In the genomic region with DNA sequence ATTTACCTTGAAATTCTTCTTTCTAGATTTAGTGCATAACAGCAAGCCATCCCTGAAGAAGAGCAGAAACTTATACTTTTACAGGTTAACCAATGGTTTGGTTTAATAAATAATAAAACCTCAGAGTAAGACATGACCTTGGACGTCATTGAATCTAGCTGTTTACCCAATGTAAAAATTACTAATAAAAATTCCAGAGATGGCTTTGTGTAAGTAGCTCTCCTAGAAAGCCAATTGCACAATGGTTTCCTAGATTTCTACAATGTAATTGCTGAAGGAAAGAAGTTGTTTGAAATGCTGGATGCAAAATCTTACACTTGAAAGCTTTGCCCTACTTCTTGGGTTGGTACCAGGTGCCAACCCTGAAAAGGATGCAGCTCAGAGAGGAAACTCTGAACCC, we compare ENCODE assay signal across 27 cellular contexts. TPM values are rescaled to one million over a fixed set of nuclear protein-coding genes. Genes with fewer than 3 reads are reported as not detected.
DNase-seq lines count a peak whose midpoint lies in the region; ATAC-seq and TF ChIP-seq lines count a peak whose summit lies in the region.
"Had no signal": no experiment of that assay in that cellular context is flagged by ENCODE, and none has a peak within 500 bp of the region (broad histone marks: within the 10 kb centered on the region; RNA-seq: fewer than 3 reads in every experiment).

No MANE protein-coding gene starts in this region.

- H3K9ac ChIP-seq in GM23248 = no peak overlapping the region
- H3K9ac ChIP-seq in mammary epithelial cell (ENCODE audit: insufficient read depth, low read length) = no peak overlapping the region
- H3K9ac ChIP-seq: BLaER1 had no signal

- H3F3A ChIP-seq in GM23248 (ENCODE audit: insufficient read depth) = peaks cover 9% of the 10 kb centered on the region

- peak overlapping the region; percentile 38 for H3K4me2 ChIP-seq in GM23248 (ENCODE audit: unreplicated experiment)
- peak overlapping the region; percentile 72 for H3K4me2 ChIP-seq in mammary epithelial cell (ENCODE audit: insufficient read depth, low read depth, low read length)
- H3K4me2 ChIP-seq: BLaER1, smooth muscle cell had no signal

- no peak overlapping the region for H2AFZ ChIP-seq in GM23248
- H2AFZ ChIP-seq in mammary epithelial cell (ENCODE audit: low read depth, low read length) = peak overlapping the region; percentile 34

- WGBS in GM23248 (ENCODE audit: low coverage in 1 of 2, low lambda C conversion rate in 2 of 2, missing lambda C conversion rate in 2 of 2), 2 experiments = 11 to 17% methylated on average over 1 of the region's 1 CpG
- WGBS in mammary epithelial cell (ENCODE audit: low coverage, missing lambda C conversion rate) = 28% methylated on average over 1 of the region's 1 CpG
- WGBS in upper lobe of left lung, 2 donors = 50 to 71% methylated on average over 1 of the region's 1 CpG

- H3K4me1 ChIP-seq in GM23248 (ENCODE audit: insufficient read depth) = peaks cover 45% of the 10 kb centered on the region
- H3K4me1 ChIP-seq in mammary epithelial cell (ENCODE audit: insufficient read depth, low read length) = peaks cover 37% of the 10 kb centered on the region
- peaks cover 0 to 6% (median 1%) of the 10 kb centered on the region in 4 donors for H3K4me1 ChIP-seq in upper lobe of left lung
- H3K4me1 ChIP-seq: adrenal gland, Caco-2, SJSA1 had no signal

- CTCF ChIA-PET in mammary epithelial cell (lab: Charles Lee; ENCODE audit: low non-redundant PET) = no interaction called here

- H3K79me2 ChIP-seq in GM23248 (ENCODE audit: insufficient read depth) (no peaks in the 10 kb centered on the region), mammary epithelial cell (ENCODE audit: insufficient read depth, low read length) (peaks cover 44% of the 10 kb centered on the region)

- no peaks in the 10 kb centered on the region for H3K9me3 ChIP-seq in GM23248 (ENCODE audit: low read depth)
- no peaks in the 10 kb centered on the region for H3K9me3 ChIP-seq in mammary epithelial cell (replicated peaks; ENCODE audit: insufficient read depth, low read length)
- no peaks in the 10 kb centered on the region for H3K9me3 ChIP-seq in upper lobe of left lung
- H3K9me3 ChIP-seq: adrenal gland, Caco-2, Peyer's patch, SJSA1, transverse colon had no signal

- H3K27me3 ChIP-seq in GM23248 (replicated peaks; ENCODE audit: insufficient read depth) (no peaks in the 10 kb centered on the region), mammary epithelial cell (ENCODE audit: insufficient read depth, low read length) (no peaks in the 10 kb centered on the region), upper lobe of left lung (no peaks in the 10 kb centered on the region)
- H3K27me3 ChIP-seq: adrenal gland, BLaER1, cardiac muscle cell, MG63, Peyer's patch, SJSA1, transverse colon had no signal

- no peaks in the 10 kb centered on the region for H3K9me2 ChIP-seq in GM23248 (ENCODE audit: insufficient read depth)

- dilution Hi-C loops in mammary epithelial cell (cut with HindIII; ENCODE audit: low sequenced_read_pairs) = no loop called here

- DNase-seq in GM23248 (peak; percentile 67), mammary epithelial cell (no peak), fibroblast of the aortic adventitia (ENCODE audit: low read depth) (peak; percentile 61), midbrain (lab: John Stamatoyannopoulos, UW) (no peak), upper lobe of left lung (no peak), T-helper 1 cell (no peak)
- DNase-seq: activated CD4-positive, alpha-beta T cell treated with anti-CD3 and anti-CD28 coated beads, Interleukin-2, amount 50 U/mL, for 4 hours; activated gamma-delta T cell; adrenal gland; Caco-2; dermis blood vessel endothelial cell; erythroblast; head of caudate nucleus; left ventricle myocardium inferior; MG63; NCI-H1694; NCI-H226; Peyer's patch; stimulated activated CD4-positive, alpha-beta T cell treated with anti-CD3 and anti-CD28 coated beads, Interleukin-4, amount 100 ng/mL, for 24 hours; T-helper 2 cell; transverse colon had no signal

- no peak for TF ChIP-seq EP300 in upper lobe of left lung (IDR thresholded peaks at IDR 0.05)

- H4K20me1 ChIP-seq in GM23248 (ENCODE audit: insufficient read depth) (no peaks in the 10 kb centered on the region), mammary epithelial cell (ENCODE audit: insufficient read depth, low read length) (no peaks in the 10 kb centered on the region)
- H4K20me1 ChIP-seq: BLaER1 had no signal

- TF ChIP-seq POLR2A in upper lobe of left lung (IDR thresholded peaks at IDR 0.05) = no peak

- TF ChIP-seq CTCF in mammary epithelial cell (conservative IDR thresholded peaks at IDR 0.05 in 1 of 2, IDR thresholded peaks at IDR 0.05 in 1 of 2; ENCODE audit: extremely low read depth in 1 of 2, insufficient read depth in 1 of 2, low read depth in 1 of 2, low read length in 2 of 2) (no peak), fibroblast of the aortic adventitia (IDR thresholded peaks at IDR 0.05; ENCODE audit: insufficient read depth, low read length) (no peak), upper lobe of left lung (IDR thresholded peaks at IDR 0.05) (no peak)

- no TSS peak for BruUV-seq in mammary epithelial cell (replicated peaks; lab: Mats Ljungman, UMichigan)

- H3K36me3 ChIP-seq in GM23248 (ENCODE audit: low read depth) = no peaks in the 10 kb centered on the region
- H3K36me3 ChIP-seq in mammary epithelial cell (ENCODE audit: insufficient read depth, low read length) = no peaks in the 10 kb centered on the region
- H3K36me3 ChIP-seq in upper lobe of left lung = no peaks in the 10 kb centered on the region
- H3K36me3 ChIP-seq: adrenal gland, BLaER1, cardiac muscle cell, left ventricle myocardium inferior, MG63, Peyer's patch, SJSA1, transverse colon had no signal

- ATAC-seq in GM21529 (IDR thresholded peaks at IDR 0.05; ENCODE audit: unreplicated experiment) = no peak
- no peak for ATAC-seq in upper lobe of left lung (ENCODE audit: low FRiP score in 2 of 2)

- H3K4me3 ChIP-seq in GM23248 (peak overlapping the region; percentile 36; the same call in 1 of the 2 replicates), mammary epithelial cell (replicated peaks in 1 of 3; ENCODE audit: insufficient read depth in 1 of 3, low read depth in 2 of 3, low read length in 3 of 3) (peak overlapping the region; percentile 22 to 53 (median 38)), fibroblast of the aortic adventitia (ENCODE audit: low read depth, low read length) (no peak overlapping the region), upper lobe of left lung (no peak overlapping the region)
- H3K4me3 ChIP-seq: adrenal gland, BLaER1, cardiac muscle cell, left ventricle myocardium inferior, MG63, SJSA1, smooth muscle cell had no signal

- intact Hi-C loops in mammary epithelial cell (cut with micrococcal nuclease) = no loop called here

- H3K27ac ChIP-seq in GM23248 (no peak overlapping the region), mammary epithelial cell (ENCODE audit: insufficient read depth, low read depth, low read length) (no peak overlapping the region), upper lobe of left lung (no peak overlapping the region)
- H3K27ac ChIP-seq: adrenal gland, BLaER1, cardiac muscle cell, left ventricle myocardium inferior, SJSA1, transverse colon had no signal

- in situ Hi-C loops in GM23248 (cut with MboI) (no loop called here), mammary epithelial cell (cut with MboI; ENCODE audit: low sequenced_read_pairs in 2 of 2) (no loop called here)

RNA-seq across cellular contexts. Expression of gene XDH, which starts 1.5 kb away (rescaled TPM):
- 1.8 and 2.4 TPM in 2 replicates for total RNA-seq in GM23248 (2014; rRNA removed; shearing (Covaris generic))
- polyA plus RNA-seq in GM23248 (2016; fragmentation: Nextera tagmentation; extraction: Ambion mirVana) (1.3 and 1.8 TPM in 2 replicates), mammary epithelial cell (45.1 TPM)
- total RNA-seq in mammary epithelial cell (10 to 100 TPM; 23.3 to 51.1 TPM), fibroblast of the aortic adventitia (ENCODE audit: low replicate concordance) (3.1 TPM in 1 of 2 replicates, not detected in the other), upper lobe of left lung (1 to 10 TPM in 2 of 6 donors, under 1 TPM in 3, not detected in 1; 0.30 to 2.9 (median 0.67) TPM)
- 118 TPM for polyA minus RNA-seq in mammary epithelial cell
- total RNA-seq: adrenal gland, dermis blood vessel endothelial cell had no signal
- polyA plus RNA-seq: IgD-negative memory B cell had no signal

Comparison
In these comparisons a context has a peak if more than half of its experiments do, and no peak if none do; other contexts are left out.
1. DNase-seq: peak in GM23248 (single experiment) and fibroblast of the aortic adventitia (single experiment); none in mammary epithelial cell (single experiment), midbrain (single experiment), upper lobe of left lung (0 of 2) and T-helper 1 cell (0 of 5).
2. H3K4me3 ChIP-seq: peak in GM23248 (single experiment) and mammary epithelial cell (3 of 3); none in fibroblast of the aortic adventitia (single experiment) and upper lobe of left lung (0 of 4).